Comparison of ENCODE assay signal across 1 cellular context in genomic region chr3:44924102-44925084, GRCh38.
TF ChIP-seq lines count a peak whose summit lies in the region.

No MANE protein-coding gene starts in this region.

TF ChIP-seq in IMR-90, 13 proteins besides CTCF, POLR2A, EP300 and RAD21 (continued from another document):
- TF ChIP-seq MAZ (IDR thresholded peaks at IDR 0.05; ENCODE audit: borderline replicate concordance, low read depth, low read length) (no peak), CEBPB (IDR thresholded peaks at IDR 0.05; ENCODE audit: low read depth, low read length) (no peak), MAFK (IDR thresholded peaks at IDR 0.05; ENCODE audit: low read depth, low read length) (no peak)
